8 cellular contexts compared by ENCODE assay signal in genomic region chr17:7329360-7330098, GRCh38. TPM values are rescaled to one million over a fixed set of nuclear protein-coding genes. Genes with fewer than 3 reads are reported as not detected.
A peak's percentile ranks its signal among the peaks of the same experiment; 100 is the strongest.
DNase-seq lines count a peak whose midpoint lies in the region; ATAC-seq and FAIRE-seq lines count a peak whose summit lies in the region.

No MANE protein-coding gene starts in this region.

- H3K4me1 Mint-ChIP-seq in activated CD8-positive, alpha-beta memory T cell treated with anti-CD3 and anti-CD28 coated beads, Interleukin-2, amount 10 ng/mL, durations not matched to agents 7 days and 5 days = peaks cover 33% of the 10 kb centered on the region
- peaks cover 23 to 30% of the 10 kb centered on the region in 2 donors for H3K4me1 Mint-ChIP-seq in effector memory CD8-positive, alpha-beta T cell (ENCODE audit: low read depth in 2 of 2)
- H3K4me1 Mint-ChIP-seq in memory B cell = peaks cover 27% of the 10 kb centered on the region

- ATAC-seq in GM21360 (IDR thresholded peaks at IDR 0.05; ENCODE audit: unreplicated experiment) (peak; percentile 50), memory B cell (ENCODE audit: low read depth) (peak; percentile 60)
- peak; percentile 64 for ATAC-seq in activated CD8-positive, alpha-beta memory T cell treated with anti-CD3 and anti-CD28 coated beads, Interleukin-2, amount 10 ng/mL, durations not matched to agents 7 days and 5 days
- ATAC-seq in effector memory CD8-positive, alpha-beta T cell (replicated peaks) = peak; percentile 70

- H3K4me3 Mint-ChIP-seq in activated CD8-positive, alpha-beta memory T cell treated with anti-CD3 and anti-CD28 coated beads, Interleukin-2, amount 10 ng/mL, durations not matched to agents 7 days and 5 days = peak overlapping the region; percentile 96
- H3K4me3 Mint-ChIP-seq in effector memory CD8-positive, alpha-beta T cell = peak overlapping the region; percentile 92 to 95
- H3K4me3 Mint-ChIP-seq in memory B cell = peak overlapping the region; percentile 97

- H3K36me3 Mint-ChIP-seq in activated CD8-positive, alpha-beta memory T cell treated with anti-CD3 and anti-CD28 coated beads, Interleukin-2, amount 10 ng/mL, durations not matched to agents 7 days and 5 days = peaks cover 3% of the 10 kb centered on the region
- H3K36me3 Mint-ChIP-seq in effector memory CD8-positive, alpha-beta T cell (ENCODE audit: insufficient read depth) = peaks cover 18% of the 10 kb centered on the region
- H3K36me3 Mint-ChIP-seq in memory B cell = peaks cover 3% of the 10 kb centered on the region

- CTCF ChIA-PET in activated CD8-positive, alpha-beta memory T cell treated with anti-CD3 and anti-CD28 coated beads, Interleukin-2, amount 10 ng/mL, durations not matched to agents 7 days and 5 days (lab: Charles Lee) = interaction anchor here (0.9 to 2.5 kb wide), 19 partner anchors 9 to 285 kb away, joined by 3 to 22 read pairs (median 5); partner anchors contain the start of genes FXR2, GABARAP, GPS2 and TMEM256

- H3K27me3 Mint-ChIP-seq in activated CD8-positive, alpha-beta memory T cell treated with anti-CD3 and anti-CD28 coated beads, Interleukin-2, amount 10 ng/mL, durations not matched to agents 7 days and 5 days = no peaks in the 10 kb centered on the region
- no peaks in the 10 kb centered on the region for H3K27me3 Mint-ChIP-seq in effector memory CD8-positive, alpha-beta T cell
- H3K27me3 Mint-ChIP-seq in memory B cell = no peaks in the 10 kb centered on the region

- DNase-seq in COLO829 (ENCODE audit: low spot score) = peak; percentile 99
- peak; percentile 99 for DNase-seq in HTR-8/SVneo (ENCODE audit: insufficient read length, low spot score)
- peak; percentile 97 for DNase-seq in NOMO-1 treated with DMSO at 0.1 percent for 48 hours (lab: John Stamatoyannopoulos, UW; ENCODE audit: unreplicated experiment)
- DNase-seq in activated CD8-positive, alpha-beta memory T cell treated with anti-CD3 and anti-CD28 coated beads, Interleukin-2, amount 10 ng/mL, durations not matched to agents 7 days and 5 days = peak; percentile 99
- DNase-seq in effector memory CD8-positive, alpha-beta T cell = peak; percentile 92 to 94 (median 93)
- peak; percentile 91 to 94 for DNase-seq in memory B cell (ENCODE audit: low spot score in 2 of 2)
- peak; percentile 93 for DNase-seq in stimulated activated CD8-positive, alpha-beta memory T cell treated with anti-CD3 and anti-CD28 coated beads, Interleukin-12 subunit alpha, Interleukin-12 subunit beta, amount 100 ng/mL, for 1 hour (ENCODE audit: low read depth)

- H3K9me3 Mint-ChIP-seq in activated CD8-positive, alpha-beta memory T cell treated with anti-CD3 and anti-CD28 coated beads, Interleukin-2, amount 10 ng/mL, durations not matched to agents 7 days and 5 days (ENCODE audit: low read depth) = no peaks in the 10 kb centered on the region
- H3K9me3 Mint-ChIP-seq in effector memory CD8-positive, alpha-beta T cell = no peaks in the 10 kb centered on the region
- H3K9me3 Mint-ChIP-seq in memory B cell = no peaks in the 10 kb centered on the region

- peak overlapping the region; percentile 97 for H3K27ac Mint-ChIP-seq in activated CD8-positive, alpha-beta memory T cell treated with anti-CD3 and anti-CD28 coated beads, Interleukin-2, amount 10 ng/mL, durations not matched to agents 7 days and 5 days
- H3K27ac Mint-ChIP-seq in effector memory CD8-positive, alpha-beta T cell = peak overlapping the region; percentile 92 to 97
- peak overlapping the region; percentile 90 for H3K27ac Mint-ChIP-seq in memory B cell

- peak; percentile 99 for FAIRE-seq in HTR-8/SVneo (lab: Jason Lieb, UNC)

RNA-seq across cellular contexts. Expression of gene NEURL4, which starts 0.4 kb away (rescaled TPM):
- total RNA-seq in activated CD8-positive, alpha-beta memory T cell treated with anti-CD3 and anti-CD28 coated beads, Interleukin-2, amount 10 ng/mL, durations not matched to agents 7 days and 5 days = 10 to 100 TPM; 43.7 to 44.8 TPM

RNA-seq across cellular contexts. Expression of gene ACAP1, which starts 6.8 kb away (rescaled TPM):
- 100 to 1,000 TPM; 594 to 712 TPM for total RNA-seq in activated CD8-positive, alpha-beta memory T cell treated with anti-CD3 and anti-CD28 coated beads, Interleukin-2, amount 10 ng/mL, durations not matched to agents 7 days and 5 days

RNA-seq across cellular contexts. Expression of gene GPS2, which starts 14.4 kb away (rescaled TPM):
- total RNA-seq in activated CD8-positive, alpha-beta memory T cell treated with anti-CD3 and anti-CD28 coated beads, Interleukin-2, amount 10 ng/mL, durations not matched to agents 7 days and 5 days = 10 to 100 TPM; 83.7 to 85.1 TPM

RNA-seq across cellular contexts. Expression of gene EIF5A, which starts 22.1 kb away (rescaled TPM):
- total RNA-seq in activated CD8-positive, alpha-beta memory T cell treated with anti-CD3 and anti-CD28 coated beads, Interleukin-2, amount 10 ng/mL, durations not matched to agents 7 days and 5 days = 100 to 1,000 TPM; 575 to 853 TPM

RNA-seq across cellular contexts. Expression of gene KCTD11, which starts 22.4 kb away (rescaled TPM):
- 1 to 10 TPM; 6.0 to 6.1 TPM for total RNA-seq in activated CD8-positive, alpha-beta memory T cell treated with anti-CD3 and anti-CD28 coated beads, Interleukin-2, amount 10 ng/mL, durations not matched to agents 7 days and 5 days

Comparison
In these comparisons a context has a peak if more than half of its experiments do, and no peak if none do; other contexts are left out.
1. Peak in every context shown above with its lines: DNase-seq and ATAC-seq.